In genomic region chr10:33509231-33509871, GRCh38 we compare ENCODE assay signal across 9 cellular contexts.
DNase-seq lines count a peak whose midpoint lies in the region; ATAC-seq and TF ChIP-seq lines count a peak whose summit lies in the region.
"Had no signal": no experiment of that assay in that cellular context is flagged by ENCODE, and none has a peak within 500 bp of the region (broad histone marks: within the 10 kb centered on the region; RNA-seq: fewer than 3 reads in every experiment).

No MANE protein-coding gene starts in this region.

- no peak overlapping the region for H3K4me3 ChIP-seq in brain microvascular endothelial cell (ENCODE audit: low read depth, low read length)

- TF ChIP-seq CTCF in brain microvascular endothelial cell (IDR thresholded peaks at IDR 0.05; ENCODE audit: low read depth, low read length, missing control alignments), result no peak

- H3K27ac ChIP-seq in brain microvascular endothelial cell, result peak overlapping the region; percentile 71

- in situ Hi-C loops in brain microvascular endothelial cell (cut with HindIII; ENCODE audit: low pct_ligation_motif_present, low sequenced_read_pairs), result no loop called here

- H3K36me3 ChIP-seq in brain microvascular endothelial cell (replicated peaks), result no peaks in the 10 kb centered on the region

- DNase-seq in AG08396 (ENCODE audit: low spot score) (peak; percentile 70), NCI-H510A treated with DMSO at 0.1 percent for 48 hours (lab: John Stamatoyannopoulos, UW) (peak; percentile 44), brain microvascular endothelial cell (peak; percentile 92), lung microvascular endothelial cell (ENCODE audit: low read depth in 2 of 2) (peak; percentile 89 to 93), C1 segment of cervical spinal cord (lab: John Stamatoyannopoulos, UW) (no peak), activated gamma-delta T cell treated with Interleukin-2 at 50 U/mL for 16 hours (no peak)
- DNase-seq: naive B cell had no signal

- peak; percentile 61 for ATAC-seq in GM18508 (IDR thresholded peaks at IDR 0.05; ENCODE audit: insufficient read depth, unreplicated experiment)
- peak; percentile 77 for ATAC-seq in HG03039 (IDR thresholded peaks at IDR 0.05; ENCODE audit: unreplicated experiment)

- no peaks in the 10 kb centered on the region for H3K27me3 ChIP-seq in brain microvascular endothelial cell (replicated peaks)

Comparison
In these comparisons a context has a peak if more than half of its experiments do, and no peak if none do; other contexts are left out.
1. DNase-seq: peak in AG08396 (single experiment), NCI-H510A treated with DMSO at 0.1 percent for 48 hours (single experiment), brain microvascular endothelial cell (single experiment) and lung microvascular endothelial cell (2 of 2); none in C1 segment of cervical spinal cord (0 of 14) and activated gamma-delta T cell treated with Interleukin-2 at 50 U/mL for 16 hours (single experiment).